In the genomic region with DNA sequence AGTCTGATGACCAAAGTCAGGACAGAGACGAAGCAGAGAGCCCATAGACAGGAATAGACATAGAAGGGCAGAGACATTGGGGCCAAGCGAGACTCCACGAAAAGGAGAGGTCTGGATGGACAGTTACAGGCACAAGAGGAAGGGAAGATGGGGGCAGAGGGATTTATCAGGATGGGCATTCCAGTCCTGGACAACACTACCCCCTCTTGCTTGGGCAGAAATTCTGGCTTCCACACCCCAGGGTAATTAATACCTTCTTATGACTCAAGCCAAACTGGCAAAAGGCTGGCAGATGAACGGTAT, we compare ENCODE assay signal across 23 cellular contexts.
"Had no signal": no experiment of that assay in that cellular context is flagged by ENCODE, and none has a peak within 500 bp of the region (broad histone marks: within the 10 kb centered on the region; RNA-seq: fewer than 3 reads in every experiment).

No MANE protein-coding gene starts in this region.

- H3K36me3 ChIP-seq: MG63, SJCRH30 had no signal

- H3K27me3 ChIP-seq: MG63 had no signal

- H3K4me1 ChIP-seq: SJCRH30 had no signal

- H3K27ac ChIP-seq: RWPE1, SJCRH30 had no signal

- DNase-seq: IMR-90, Karpas-422, KG1, MG63, NCI-H1092, NCI-H1105 treated with DMSO at 0.1 percent for 48 hours, NCI-H1417 treated with DMSO at 0.1 percent for 48 hours, NCI-H146, NCI-H1694 treated with DMSO at 0.1 percent for 48 hours, NCI-H1930, NCI-H2081, NCI-H2107, NCI-H2227 treated with DMSO at 0.1 percent for 48 hours, NCI-H524 treated with DMSO at 0.1 percent for 48 hours, NCI-H69, NCI-H774, PC-3, SHP77 treated with DMSO at 0.1 percent for 48 hours, SJCRH30 had no signal

- H3K9me3 ChIP-seq: MG63, SJCRH30 had no signal

- FAIRE-seq: HepG2 had no signal

- ATAC-seq: Panc1, PC-3, SK-N-SH treated with all-trans-retinoic acid at 6 μM for 48 hours had no signal

- H3K4me3 ChIP-seq: MG63, SJCRH30 had no signal
